Comparison of ENCODE assay signal across 18 cellular contexts in the genomic region with DNA sequence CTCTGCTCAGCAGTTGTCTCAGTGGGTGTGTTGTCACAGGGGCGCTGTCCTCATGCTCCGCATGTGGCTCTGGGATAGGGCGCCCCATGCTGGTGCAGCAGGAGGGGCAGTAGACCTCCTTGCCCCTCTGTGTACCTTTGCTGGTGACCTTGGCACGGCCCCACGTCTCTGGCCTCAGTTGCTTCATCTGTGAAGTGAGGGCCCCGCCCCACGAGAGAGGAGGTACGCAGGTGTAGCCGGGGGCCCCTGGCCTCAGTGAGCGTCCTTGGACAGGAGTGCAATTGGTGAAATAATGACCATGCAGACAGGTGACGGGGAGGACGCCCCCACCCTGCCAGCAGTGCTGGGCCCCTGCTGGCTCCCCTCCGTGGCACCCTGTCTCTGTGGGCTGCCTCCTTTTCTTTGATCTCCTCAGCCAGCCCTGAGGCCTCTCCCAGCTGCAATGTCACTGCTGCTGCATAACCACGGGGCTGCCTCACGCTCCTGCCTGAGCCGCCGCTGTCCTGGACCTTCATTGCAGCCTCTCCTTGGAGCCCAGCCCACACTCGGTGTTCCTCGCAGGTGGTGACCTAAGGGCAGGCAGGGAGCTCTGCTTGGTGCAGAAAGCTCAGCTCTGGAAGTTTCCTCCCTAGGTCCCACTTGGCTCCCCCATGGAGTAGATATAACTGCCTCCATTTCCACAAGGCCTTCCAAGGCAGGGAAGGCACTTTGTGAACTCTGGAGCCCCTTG. TPM values are rescaled to one million over a fixed set of nuclear protein-coding genes. Genes with fewer than 3 reads are reported as not detected.
A peak's percentile ranks its signal among the peaks of the same experiment; 100 is the strongest.
DNase-seq lines count a peak whose midpoint lies in the region; ATAC-seq and TF ChIP-seq lines count a peak whose summit lies in the region.
"Had no signal": no experiment of that assay in that cellular context is flagged by ENCODE, and none has a peak within 500 bp of the region (broad histone marks: within the 10 kb centered on the region; RNA-seq: fewer than 3 reads in every experiment).

No MANE protein-coding gene starts in this region.

- TF ChIP-seq CTCF in right atrium auricular region (IDR thresholded peaks at IDR 0.05) = no peak
- no peak for TF ChIP-seq CTCF in Peyer's patch (IDR thresholded peaks at IDR 0.05)
- no peak for TF ChIP-seq CTCF in lung (IDR thresholded peaks at IDR 0.05; ENCODE audit: control extremely low read depth, extremely low read depth)
- no peak for TF ChIP-seq CTCF in vagina (IDR thresholded peaks at IDR 0.05)
- TF ChIP-seq CTCF in omental fat pad (IDR thresholded peaks at IDR 0.05) = no peak

- H3K9me3 ChIP-seq in right atrium auricular region (peaks cover 0 to 13% of the 10 kb centered on the region in 2 donors), Peyer's patch (peaks cover 0 to 10% (median 0%) of the 10 kb centered on the region in 4 donors), lung (ENCODE audit: control insufficient read depth in 2 of 2, insufficient read depth in 1 of 2, low read length in 1 of 2) (peaks cover 0 to 4% of the 10 kb centered on the region in 2 donors), vagina (no peaks in the 10 kb centered on the region)

- peaks cover 60% of the 10 kb centered on the region for H3K36me3 ChIP-seq in right atrium auricular region
- peaks cover 0 to 80% (median 0%) of the 10 kb centered on the region in 3 donors for H3K36me3 ChIP-seq in Peyer's patch
- H3K36me3 ChIP-seq in lung (ENCODE audit: control insufficient read depth in 2 of 2, insufficient read depth in 2 of 2, low read length in 2 of 2) = peaks cover 11 to 56% of the 10 kb centered on the region in 2 donors
- H3K36me3 ChIP-seq in vagina = peaks cover 0 to 65% of the 10 kb centered on the region in 2 donors

- H3K36me3 Mint-ChIP-seq in stimulated activated effector memory CD8-positive, alpha-beta T cell treated with anti-CD3 and anti-CD28 coated beads, Interleukin-12 subunit alpha, Interleukin-12 subunit beta, amount 100 ng/mL, for 72 hours = peaks cover 25% of the 10 kb centered on the region

- DNase-seq in right atrium auricular region (ENCODE audit: low spot score) = peak; percentile 28
- no peak for DNase-seq in Right ventricle myocardium inferior (ENCODE audit: missing footprints)
- peak in 2 of 3 donors; percentile 10 to 43 for DNase-seq in Peyer's patch
- DNase-seq in lung (ENCODE audit: low spot score) = peak; percentile 25
- DNase-seq in vagina (ENCODE audit: extremely low spot score in 2 of 2) = peak; percentile 56 to 72
- DNase-seq in omental fat pad (ENCODE audit: low spot score) = no peak
- DNase-seq in stimulated activated effector memory CD8-positive, alpha-beta T cell treated with anti-CD3 and anti-CD28 coated beads, Interleukin-12 subunit alpha, Interleukin-12 subunit beta, amount 100 ng/mL, for 72 hours (ENCODE audit: low spot score in 2 of 2) = no peak
- DNase-seq: DMS79 treated with DMSO at 0.1 percent for 48 hours, GF-D8, Kasumi-1, NCI-H1105 treated with DMSO at 0.1 percent for 48 hours, NCI-H1930, NCI-H2171, NCI-H446 treated with DMSO at 0.1 percent for 48 hours, NCI-H774, SHP77 had no signal

- TF ChIP-seq POLR2A in Peyer's patch (IDR thresholded peaks at IDR 0.05) (no peak), vagina (IDR thresholded peaks at IDR 0.05) (no peak)

- intact Hi-C loops in Right ventricle myocardium inferior (cut with DNase I) (no loop called here), vagina (cut with DNase I) (no loop called here)

- H3K27me3 ChIP-seq in right atrium auricular region (no peaks in the 10 kb centered on the region), Peyer's patch (no peaks in the 10 kb centered on the region), lung (ENCODE audit: control insufficient read depth, insufficient read depth) (no peaks in the 10 kb centered on the region), vagina (no peaks in the 10 kb centered on the region)

- no peak overlapping the region for H3K4me3 Mint-ChIP-seq in stimulated activated effector memory CD8-positive, alpha-beta T cell treated with anti-CD3 and anti-CD28 coated beads, Interleukin-12 subunit alpha, Interleukin-12 subunit beta, amount 100 ng/mL, for 72 hours

- H3K4me1 ChIP-seq in right atrium auricular region (no peaks in the 10 kb centered on the region), Peyer's patch (no peaks in the 10 kb centered on the region), lung (ENCODE audit: control insufficient read depth in 2 of 2, insufficient read depth in 2 of 2, low read length in 2 of 2) (peaks cover 0 to 6% of the 10 kb centered on the region in 2 donors), vagina (no peaks in the 10 kb centered on the region)
- H3K4me1 ChIP-seq: A549 had no signal

- H3K27ac Mint-ChIP-seq in stimulated activated effector memory CD8-positive, alpha-beta T cell treated with anti-CD3 and anti-CD28 coated beads, Interleukin-12 subunit alpha, Interleukin-12 subunit beta, amount 100 ng/mL, for 72 hours = no peak overlapping the region

- ATAC-seq in Right ventricle myocardium inferior = no peak
- ATAC-seq in lung (ENCODE audit: insufficient read depth, low FRiP score) = no peak
- no peak for ATAC-seq in HG03460 (IDR thresholded peaks at IDR 0.05; ENCODE audit: unreplicated experiment)
- ATAC-seq in omental fat pad (ENCODE audit: low FRiP score) = no peak
- no peak for ATAC-seq in stimulated activated effector memory CD8-positive, alpha-beta T cell treated with anti-CD3 and anti-CD28 coated beads, Interleukin-12 subunit alpha, Interleukin-12 subunit beta, amount 100 ng/mL, for 72 hours
- ATAC-seq: A549 had no signal

- no peak overlapping the region for H3K27ac ChIP-seq in right atrium auricular region
- H3K27ac ChIP-seq in Peyer's patch = no peak overlapping the region
- H3K27ac ChIP-seq in lung (ENCODE audit: low read depth in 1 of 2, low read length in 1 of 2) = no peak overlapping the region
- H3K27ac ChIP-seq in vagina = no peak overlapping the region
- H3K27ac ChIP-seq: A549 had no signal

- H3K4me3 ChIP-seq in right atrium auricular region = no peak overlapping the region
- no peak overlapping the region for H3K4me3 ChIP-seq in Peyer's patch
- H3K4me3 ChIP-seq in lung = no peak overlapping the region
- no peak overlapping the region for H3K4me3 ChIP-seq in vagina
- H3K4me3 ChIP-seq: A549 had no signal

- WGBS in lung, 2 donors = 88 to 91% methylated on average over 19 of the region's 19 CpGs

- H3K9me3 Mint-ChIP-seq in stimulated activated effector memory CD8-positive, alpha-beta T cell treated with anti-CD3 and anti-CD28 coated beads, Interleukin-12 subunit alpha, Interleukin-12 subunit beta, amount 100 ng/mL, for 72 hours = peaks cover 3% of the 10 kb centered on the region

- peaks cover 6% of the 10 kb centered on the region for H3K4me1 Mint-ChIP-seq in stimulated activated effector memory CD8-positive, alpha-beta T cell treated with anti-CD3 and anti-CD28 coated beads, Interleukin-12 subunit alpha, Interleukin-12 subunit beta, amount 100 ng/mL, for 72 hours

RNA-seq across cellular contexts. Expression of a gene that starts 57.3 kb away (rescaled TPM):
- total RNA-seq in right atrium auricular region (10 to 100 TPM; 24.7 to 29.3 TPM), Right ventricle myocardium inferior (28.7 TPM), Peyer's patch (10 to 100 TPM; 12.3 to 26.4 (median 19.5) TPM), lung (10 to 100 TPM; 33.3 to 33.6 TPM), vagina (27.7 TPM), omental fat pad (10 to 100 TPM; 15.8 to 24.5 (median 20.4) TPM)
- polyA plus RNA-seq in lung = 10 to 100 TPM; 20.1 to 27.1 TPM

Comparison
In these comparisons a context has a peak if more than half of its experiments do, and no peak if none do; other contexts are left out.
1. DNase-seq: peak in right atrium auricular region (single experiment), Peyer's patch (2 of 3), lung (single experiment) and vagina (2 of 2); none in Right ventricle myocardium inferior (single experiment), omental fat pad (single experiment) and stimulated activated effector memory CD8-positive, alpha-beta T cell treated with anti-CD3 and anti-CD28 coated beads, Interleukin-12 subunit alpha, Interleukin-12 subunit beta, amount 100 ng/mL, for 72 hours (0 of 2).